9 cellular contexts compared by ENCODE assay signal in genomic region chr15:52527196-52527897, GRCh38. TPM values are rescaled to one million over a fixed set of nuclear protein-coding genes. Genes with fewer than 3 reads are reported as not detected.
DNase-seq lines count a peak whose midpoint lies in the region; ATAC-seq and TF ChIP-seq lines count a peak whose summit lies in the region.
"Had no signal": no experiment of that assay in that cellular context is flagged by ENCODE, and none has a peak within 500 bp of the region (broad histone marks: within the 10 kb centered on the region; RNA-seq: fewer than 3 reads in every experiment).

No MANE protein-coding gene starts in this region.

- peaks cover 51% of the 10 kb centered on the region for H3K79me2 ChIP-seq in smooth muscle cell (ENCODE audit: low read depth)

- in situ Hi-C loops in HAP-1 (cut with MboI; ENCODE audit: low sequenced_read_pairs), result no loop called here

- TF ChIP-seq CTCF in foreskin fibroblast (IDR thresholded peaks at IDR 0.05; ENCODE audit: low read depth, low read length) (no peak), smooth muscle cell (IDR thresholded peaks at IDR 0.05; ENCODE audit: borderline replicate concordance, insufficient read depth, poor library complexity, severe bottlenecking) (no peak)

- peak overlapping the region; percentile 95 for H3K4me2 ChIP-seq in smooth muscle cell

- H3F3A ChIP-seq in smooth muscle cell (ENCODE audit: low read depth), result no peaks in the 10 kb centered on the region

- H3K4me1 ChIP-seq in HAP-1 (peaks cover 33% of the 10 kb centered on the region), smooth muscle cell (ENCODE audit: low read depth) (peaks cover 14% of the 10 kb centered on the region)

- 91% methylated on average over 7 of the region's 7 CpGs for WGBS in smooth muscle cell (ENCODE audit: low lambda C conversion rate)

- H3K36me3 Mint-ChIP-seq in T-helper 17 cell (ENCODE audit: low read depth), result peaks cover 3% of the 10 kb centered on the region

- H3K9ac ChIP-seq in smooth muscle cell (ENCODE audit: low read depth), result no peak overlapping the region

- peak overlapping the region; percentile 86 for H3K27ac Mint-ChIP-seq in T-helper 17 cell

- no peak overlapping the region for H2AFZ ChIP-seq in smooth muscle cell (ENCODE audit: low read depth)

- H4K20me1 ChIP-seq in smooth muscle cell (ENCODE audit: low read depth), result peaks cover 48% of the 10 kb centered on the region

- ATAC-seq in T-helper 17 cell, result no peak
- ATAC-seq in HG03175 (IDR thresholded peaks at IDR 0.05; ENCODE audit: unreplicated experiment), result no peak

- peaks cover 44% of the 10 kb centered on the region for H3K4me1 Mint-ChIP-seq in T-helper 17 cell

- H3K27me3 ChIP-seq in HAP-1 (ENCODE audit: low read depth), result no peaks in the 10 kb centered on the region
- peaks cover 23% of the 10 kb centered on the region for H3K27me3 ChIP-seq in smooth muscle cell (ENCODE audit: low read depth)

- peak overlapping the region; percentile 85 for H3K4me3 ChIP-seq in HAP-1
- peak overlapping the region; percentile 76 to 78 for H3K4me3 ChIP-seq in foreskin fibroblast (ENCODE audit: low read depth in 1 of 2, low read length in 2 of 2)
- H3K4me3 ChIP-seq in smooth muscle cell, result peak overlapping the region; percentile 84

- DNase-seq in HAP-1 (ENCODE audit: low spot score in 2 of 2) (no peak), T-helper 17 cell (no peak), foreskin fibroblast (no peak), smooth muscle cell (lab: John Stamatoyannopoulos, UW; ENCODE audit: unreplicated experiment) (no peak), nucleus accumbens (lab: John Stamatoyannopoulos, UW) (no peak), anterior cingulate cortex (lab: John Stamatoyannopoulos, UW) (no peak)
- no peak for DNase-seq in activated CD4-positive, alpha-beta T cell treated with anti-CD3 and anti-CD28 coated beads, Interleukin-2, amount 50 U/mL, for 48 hours

- no peaks in the 10 kb centered on the region for H3K27me3 Mint-ChIP-seq in T-helper 17 cell

- H3K36me3 ChIP-seq in HAP-1 (replicated peaks) (no peaks in the 10 kb centered on the region), smooth muscle cell (ENCODE audit: low read depth) (no peaks in the 10 kb centered on the region)
- H3K36me3 ChIP-seq: WERI-Rb-1 had no signal

- H3K4me3 Mint-ChIP-seq in T-helper 17 cell, result peak overlapping the region; percentile 95

- H3K27ac ChIP-seq in smooth muscle cell (ENCODE audit: low read depth), result no peak overlapping the region
- H3K27ac ChIP-seq: WERI-Rb-1 had no signal

- H3K9me3 ChIP-seq in HAP-1, result no peaks in the 10 kb centered on the region
- H3K9me3 ChIP-seq in T-helper 17 cell (ENCODE audit: control insufficient read depth, low read length, poor library complexity, severe bottlenecking), result no peaks in the 10 kb centered on the region
- H3K9me3 ChIP-seq in smooth muscle cell (replicated peaks; ENCODE audit: low read depth), result no peaks in the 10 kb centered on the region

RNA-seq across cellular contexts. Expression of gene MYO5A, which starts 1.3 kb away (rescaled TPM):
- 10 to 100 TPM; 50.6 to 58.4 TPM for total RNA-seq in T-helper 17 cell
- 68.8 and 72.1 TPM in 2 replicates for total RNA-seq in smooth muscle cell
- polyA plus RNA-seq in smooth muscle cell, result 22.4 and 29.4 TPM in 2 replicates

RNA-seq across cellular contexts. Expression of gene ARPP19, which starts 41.5 kb away (rescaled TPM):
- 100 to 1,000 TPM; 111 to 147 TPM for total RNA-seq in T-helper 17 cell
- total RNA-seq in smooth muscle cell, result 138 and 185 TPM in 2 replicates
- 58.4 and 60.1 TPM in 2 replicates for polyA plus RNA-seq in smooth muscle cell
